ENCODE assay signal across 8 cellular contexts in the genomic region with DNA sequence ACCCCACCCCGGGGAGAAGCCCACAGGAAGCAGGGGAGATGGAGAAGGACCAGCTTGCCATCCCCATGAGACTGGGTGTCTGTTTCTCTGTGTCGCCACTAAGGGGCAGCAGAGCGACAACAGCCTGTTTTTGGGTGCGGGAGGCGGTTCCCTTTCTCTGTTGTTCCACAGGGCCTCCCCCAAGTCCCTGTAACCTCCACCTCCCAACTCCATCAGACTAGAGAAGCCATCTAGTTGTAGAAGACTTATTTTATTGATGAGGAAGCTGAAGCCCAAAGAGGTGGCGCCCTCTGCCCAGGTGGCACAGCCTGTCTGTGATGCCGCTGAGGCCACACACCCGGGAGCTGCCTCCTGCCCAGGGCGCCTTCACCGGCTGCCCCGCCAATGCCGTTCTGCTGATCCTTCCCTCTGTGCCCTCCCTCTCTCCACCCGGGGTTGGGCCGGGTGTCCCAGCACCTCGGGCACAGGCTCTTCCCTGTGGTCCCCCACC.
DNase-seq lines count a peak whose midpoint lies in the region; ATAC-seq and TF ChIP-seq lines count a peak whose summit lies in the region.

No MANE protein-coding gene starts in this region.

- no peak for ATAC-seq in HG03520 (IDR thresholded peaks at IDR 0.05; ENCODE audit: unreplicated experiment)

- in situ Hi-C loops in T47D (cut with HindIII; ENCODE audit: low pct_unique_long_range_greater_than_20kb, low sequenced_read_pairs), result no loop called here

- peak; percentile 82 for TF ChIP-seq CTCF in VCaP (conservative IDR thresholded peaks at IDR 0.05)

- DNase-seq in SIG-M5 treated with dmso at 0.1 percent for 504 hours (lab: John Stamatoyannopoulos, UW; ENCODE audit: unreplicated experiment) (peak; percentile 68), SIG-M5 (lab: John Stamatoyannopoulos, UW) (no peak), NCI-H1436 treated with DMSO at 0.1 percent for 48 hours (lab: John Stamatoyannopoulos, UW) (peak; percentile 54), T47D (ENCODE audit: low read depth in 1 of 2, low spot score in 1 of 2) (peak; percentile 66 to 78), kidney glomerular epithelial cell (lab: John Stamatoyannopoulos, UW) (peak; percentile 17)
- DNase-seq in stimulated activated CD4-positive, alpha-beta T cell treated with anti-CD3 and anti-CD28 coated beads, TNF-alpha, amount 100 ng/mL, for 4 hours (ENCODE audit: low read depth in 3 of 3), result peak in 2 of 3 experiments; percentile 49 to 56

- H3K27ac ChIP-seq in VCaP, result peak overlapping the region; percentile 11; the same call in 1 of the 2 replicates
